36 cellular contexts compared by ENCODE assay signal in the genomic region with DNA sequence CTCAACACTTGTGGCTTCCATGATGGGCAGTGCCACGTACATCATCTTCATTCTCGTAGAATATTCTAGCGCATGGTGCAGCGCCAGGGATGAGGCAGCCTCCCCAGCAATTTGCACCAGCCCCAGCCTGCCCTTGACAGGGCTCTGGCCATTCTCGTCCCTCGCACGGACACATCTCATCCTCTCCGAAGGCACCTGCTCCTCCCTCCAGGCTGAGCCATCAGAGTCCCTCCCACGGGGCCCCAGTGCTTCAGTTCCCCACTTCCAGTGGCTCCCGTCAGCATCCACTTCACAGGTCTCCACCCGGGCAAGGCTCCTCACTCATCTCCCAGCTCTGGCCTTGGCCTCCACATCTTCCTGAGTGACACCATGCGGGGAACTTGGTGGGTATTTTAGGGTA. TPM values are rescaled to one million over a fixed set of nuclear protein-coding genes. Genes with fewer than 3 reads are reported as not detected.
"Had no signal": no experiment of that assay in that cellular context is flagged by ENCODE, and none has a peak within 500 bp of the region (broad histone marks: within the 10 kb centered on the region; RNA-seq: fewer than 3 reads in every experiment).

No MANE protein-coding gene starts in this region.

- H3K4me3 ChIP-seq: adrenal gland, body of pancreas, colonic mucosa, esophagus squamous epithelium, gastroesophageal sphincter had no signal

- H3K4me1 ChIP-seq: adrenal gland, body of pancreas, colonic mucosa, esophagus squamous epithelium, gastroesophageal sphincter had no signal

- H3K9me3 ChIP-seq: adrenal gland, body of pancreas, colonic mucosa, esophagus squamous epithelium had no signal

- H3K27ac ChIP-seq: adrenal gland, body of pancreas, colonic mucosa, epithelial cell of prostate, esophagus squamous epithelium, gastroesophageal sphincter, WERI-Rb-1 had no signal

- H3K27me3 ChIP-seq: adrenal gland, body of pancreas, colonic mucosa had no signal

- H3K36me3 ChIP-seq: adrenal gland, colonic mucosa, esophagus squamous epithelium, gastroesophageal sphincter, WERI-Rb-1 had no signal

- DNase-seq: activated B cell treated with CpG ODN at 0.5 μM for 24 hours; activated CD4-positive, alpha-beta memory T cell treated with anti-CD3 and anti-CD28 coated beads for 36 hours; activated CD4-positive, alpha-beta T cell treated with anti-CD3 and anti-CD28 coated beads for 48 hours; activated CD8-positive, alpha-beta memory T cell treated with anti-CD3 and anti-CD28 coated beads, Interleukin-2, amount 10 ng/mL, durations not matched to agents 7 days and 5 days; activated CD8-positive, alpha-beta memory T cell treated with anti-CD3 and anti-CD28 coated beads, Interleukin-2, amount 50 U/mL, for 4 hours; activated CD8-positive, alpha-beta T cell treated with anti-CD3 and anti-CD28 coated beads, Interleukin-2, amount 10 ng/mL, durations not matched to agents 7 days and 5 days; activated effector memory CD4-positive, alpha-beta T cell treated with anti-CD3 and anti-CD28 coated beads, Interleukin-2, amount 50 U/mL, for 16 hours; activated naive CD4-positive, alpha-beta T cell treated with anti-CD3 and anti-CD28 coated beads for 36 hours; activated naive CD8-positive, alpha-beta T cell treated with anti-CD3 and anti-CD28 coated beads for 36 hours; activated naive CD8-positive, alpha-beta T cell treated with anti-CD3 and anti-CD28 coated beads, Interleukin-2, amount 50 U/mL, for 24 hours; activated T-cell treated with anti-CD3 and anti-CD28 coated beads, Interleukin-2, amount 50 U/mL, for 1 hour; activated T-cell treated with anti-CD3 and anti-CD28 coated beads, Interleukin-2, amount 50 U/mL, for 48 hours; adrenal gland; amygdala; aorta; body of pancreas; central memory CD4-positive, alpha-beta T cell; cerebellar nuclear complex; colonic mucosa; effector CD8-positive, alpha-beta T cell; esophagus squamous epithelium; foreskin melanocyte; T-helper 1 cell; T-helper 17 cell; T1000; WERI-Rb-1 had no signal

- ATAC-seq: activated CD4-positive, CD25-positive, alpha-beta regulatory T cell treated with anti-CD3 and anti-CD28 coated beads, Interleukin-2, amount 50 U/mL, for 24 hours; activated CD8-positive, alpha-beta memory T cell treated with anti-CD3 and anti-CD28 coated beads, Interleukin-2, amount 10 ng/mL, durations not matched to agents 7 days and 5 days; activated CD8-positive, alpha-beta T cell treated with anti-CD3 and anti-CD28 coated beads, Interleukin-2, amount 10 ng/mL, durations not matched to agents 7 days and 5 days; activated naive CD8-positive, alpha-beta T cell treated with anti-CD3 and anti-CD28 coated beads, Interleukin-2, amount 50 U/mL, for 24 hours; body of pancreas; gastroesophageal sphincter; T-helper 17 cell had no signal

RNA-seq across cellular contexts. Expression of a gene that starts 13.3 kb away (rescaled TPM):
- total RNA-seq: activated B cell treated with CpG ODN at 0.5 μM for 24 hours; activated CD4-positive, alpha-beta memory T cell treated with anti-CD3 and anti-CD28 coated beads for 36 hours; activated CD8-positive, alpha-beta memory T cell treated with anti-CD3 and anti-CD28 coated beads for 36 hours; activated CD8-positive, alpha-beta memory T cell treated with anti-CD3 and anti-CD28 coated beads, Interleukin-2, amount 10 ng/mL, durations not matched to agents 7 days and 5 days; activated CD8-positive, alpha-beta T cell treated with anti-CD3 and anti-CD28 coated beads, Interleukin-2, amount 10 ng/mL, durations not matched to agents 7 days and 5 days; activated naive CD4-positive, alpha-beta T cell treated with anti-CD3 and anti-CD28 coated beads for 36 hours; activated naive CD8-positive, alpha-beta T cell treated with anti-CD3 and anti-CD28 coated beads for 36 hours; activated T-helper 1 cell treated with anti-CD3 and anti-CD28 coated beads, Interleukin-12 subunit alpha, Interleukin-12 subunit beta, Interleukin-2, Interleukin-4 antibody, amounts not matched to agents 30 ng/mL and 10 ng/mL and 1 ng/mL, durations not matched to agents 14 hours and 24 hours and 36 hours; activated T-helper 2 cell treated with anti-CD3 and anti-CD28 coated beads, Interferon-gamma antibody, Interleukin-2, Interleukin-4, amounts not matched to agents 10 μg/mL and 5 μg/mL and 100 μg/mL, durations not matched to agents 14 hours and 24 hours and 36 hours; endothelial cell of umbilical vein; fibroblast of lung; fibroblast of villous mesenchyme; glomerular endothelial cell had no signal
- polyA plus RNA-seq: aorta, endothelial cell of umbilical vein, fibroblast of lung had no signal
